In the genomic region with DNA sequence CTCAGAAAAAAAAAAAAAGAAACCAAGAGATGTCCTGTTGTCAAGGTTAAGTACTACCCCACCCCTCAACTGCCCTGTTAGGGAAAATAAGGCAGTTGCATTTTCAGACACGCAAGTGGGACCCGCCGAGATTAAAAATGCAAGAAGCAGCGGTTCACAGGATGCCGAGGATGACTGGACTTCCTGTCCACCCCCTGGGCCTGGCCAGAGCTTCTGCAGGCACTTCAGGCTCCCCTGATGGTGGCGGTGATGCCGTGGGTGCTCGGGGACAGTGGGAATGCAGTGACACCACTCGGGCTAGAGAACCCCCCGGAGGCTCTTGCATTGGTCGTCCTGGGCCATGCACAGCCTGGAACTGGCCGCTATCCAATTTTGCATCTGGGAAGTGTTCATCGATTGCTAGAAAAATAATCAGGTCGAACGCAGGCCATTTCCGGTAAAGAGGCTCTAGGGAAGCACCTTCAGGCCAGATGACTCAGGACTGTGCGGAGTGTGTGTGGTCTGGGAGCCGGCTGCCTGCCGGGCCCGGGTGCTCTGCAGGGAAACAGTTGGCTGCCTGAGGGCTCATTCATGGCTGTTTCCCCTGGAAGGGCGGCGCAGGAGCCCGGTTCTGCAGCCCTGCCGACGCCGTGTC, we compare ENCODE assay signal across 1 cellular context.
TF ChIP-seq lines count a peak whose summit lies in the region.

No MANE protein-coding gene starts in this region.

TF ChIP-seq in K562, 482 proteins besides CTCF, POLR2A, EP300 and RAD21 (continued from another document):
- TF ChIP-seq, protein P1, sequence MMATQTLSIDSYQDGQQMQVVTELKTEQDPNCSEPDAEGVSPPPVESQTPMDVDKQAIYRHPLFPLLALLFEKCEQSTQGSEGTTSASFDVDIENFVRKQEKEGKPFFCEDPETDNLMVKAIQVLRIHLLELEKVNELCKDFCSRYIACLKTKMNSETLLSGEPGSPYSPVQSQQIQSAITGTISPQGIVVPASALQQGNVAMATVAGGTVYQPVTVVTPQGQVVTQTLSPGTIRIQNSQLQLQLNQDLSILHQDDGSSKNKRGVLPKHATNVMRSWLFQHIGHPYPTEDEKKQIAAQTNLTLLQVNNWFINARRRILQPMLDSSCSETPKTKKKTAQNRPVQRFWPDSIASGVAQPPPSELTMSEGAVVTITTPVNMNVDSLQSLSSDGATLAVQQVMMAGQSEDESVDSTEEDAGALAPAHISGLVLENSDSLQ (IDR thresholded peaks at IDR 0.05) = 0 out of 2 replicates have a peak, but pooled peaks have one; percentile 2
- TF ChIP-seq RBFOX2 (IDR thresholded peaks at IDR 0.05; ENCODE audit: low read depth, low read length) (peak; percentile 63), RB1 (IDR thresholded peaks at IDR 0.05; ENCODE audit: low read depth) (peak; percentile 14; the same call in 1 of the 2 replicates), ZNF282 (CRISPR knock-in tag; IDR thresholded peaks at IDR 0.05) (no peak), ZKSCAN3 (CRISPR knock-in tag; IDR thresholded peaks at IDR 0.05) (no peak), SRSF9 (IDR thresholded peaks at IDR 0.05; ENCODE audit: borderline replicate concordance, low read depth, low read length) (no peak), HCFC1 (IDR thresholded peaks at IDR 0.05; ENCODE audit: low read depth, low read length) (no peak), JUND (IDR thresholded peaks at IDR 0.05; ENCODE audit: borderline replicate concordance, low read depth, low read length) (peak; percentile 41; the same call in 1 of the 2 replicates), JUND (tag; IDR thresholded peaks at IDR 0.05; ENCODE audit: borderline replicate concordance, low read depth, low read length) (0 out of 3 replicates have a peak, but pooled peaks have one; percentile 38), RHOXF2B (CRISPR knock-in tag; conservative IDR thresholded peaks at IDR 0.05) (no peak), ZNF717 (CRISPR knock-in tag; IDR thresholded peaks at IDR 0.05) (no peak), ZNF584 (CRISPR knock-in tag; IDR thresholded peaks at IDR 0.05; ENCODE audit: low read depth) (no peak), JUN (IDR thresholded peaks at IDR 0.05; ENCODE audit: borderline replicate concordance, low read depth, low read length) (no peak), JUN (CRISPR knock-in tag; IDR thresholded peaks at IDR 0.05; ENCODE audit: borderline replicate concordance) (no peak), KDM2B (CRISPR knock-in tag; IDR thresholded peaks at IDR 0.05) (no peak), NBN (IDR thresholded peaks at IDR 0.05; ENCODE audit: low read depth) (no peak), RBBP5 (IDR thresholded peaks at IDR 0.05; ENCODE audit: borderline replicate concordance, insufficient read depth, low read length, poor library complexity, severe bottlenecking) (no peak), SMARCC2 (IDR thresholded peaks at IDR 0.05; ENCODE audit: low read depth) (0 out of 2 replicates have a peak, but pooled peaks have one; percentile 67), RAD51 (IDR thresholded peaks at IDR 0.05; ENCODE audit: borderline replicate concordance, low read depth) (0 out of 2 replicates have a peak, but pooled peaks have one; percentile 14), ZFX (CRISPR knock-in tag; IDR thresholded peaks at IDR 0.05) (peak; percentile 46; the same call in 1 of the 2 replicates), MYNN (IDR thresholded peaks at IDR 0.05) (0 out of 2 replicates have a peak, but pooled peaks have one; percentile 20), MYNN (CRISPR knock-in tag; IDR thresholded peaks at IDR 0.05) (no peak)
- TF ChIP-seq, protein P2, sequence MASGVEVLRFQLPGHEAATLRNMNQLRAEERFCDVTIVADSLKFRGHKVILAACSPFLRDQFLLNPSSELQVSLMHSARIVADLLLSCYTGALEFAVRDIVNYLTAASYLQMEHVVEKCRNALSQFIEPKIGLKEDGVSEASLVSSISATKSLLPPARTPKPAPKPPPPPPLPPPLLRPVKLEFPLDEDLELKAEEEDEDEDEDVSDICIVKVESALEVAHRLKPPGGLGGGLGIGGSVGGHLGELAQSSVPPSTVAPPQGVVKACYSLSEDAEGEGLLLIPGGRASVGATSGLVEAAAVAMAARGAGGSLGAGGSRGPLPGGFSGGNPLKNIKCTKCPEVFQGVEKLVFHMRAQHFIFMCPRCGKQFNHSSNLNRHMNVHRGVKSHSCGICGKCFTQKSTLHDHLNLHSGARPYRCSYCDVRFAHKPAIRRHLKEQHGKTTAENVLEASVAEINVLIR (CRISPR knock-in tag; IDR thresholded peaks at IDR 0.05) = no peak
- TF ChIP-seq, protein P3, sequence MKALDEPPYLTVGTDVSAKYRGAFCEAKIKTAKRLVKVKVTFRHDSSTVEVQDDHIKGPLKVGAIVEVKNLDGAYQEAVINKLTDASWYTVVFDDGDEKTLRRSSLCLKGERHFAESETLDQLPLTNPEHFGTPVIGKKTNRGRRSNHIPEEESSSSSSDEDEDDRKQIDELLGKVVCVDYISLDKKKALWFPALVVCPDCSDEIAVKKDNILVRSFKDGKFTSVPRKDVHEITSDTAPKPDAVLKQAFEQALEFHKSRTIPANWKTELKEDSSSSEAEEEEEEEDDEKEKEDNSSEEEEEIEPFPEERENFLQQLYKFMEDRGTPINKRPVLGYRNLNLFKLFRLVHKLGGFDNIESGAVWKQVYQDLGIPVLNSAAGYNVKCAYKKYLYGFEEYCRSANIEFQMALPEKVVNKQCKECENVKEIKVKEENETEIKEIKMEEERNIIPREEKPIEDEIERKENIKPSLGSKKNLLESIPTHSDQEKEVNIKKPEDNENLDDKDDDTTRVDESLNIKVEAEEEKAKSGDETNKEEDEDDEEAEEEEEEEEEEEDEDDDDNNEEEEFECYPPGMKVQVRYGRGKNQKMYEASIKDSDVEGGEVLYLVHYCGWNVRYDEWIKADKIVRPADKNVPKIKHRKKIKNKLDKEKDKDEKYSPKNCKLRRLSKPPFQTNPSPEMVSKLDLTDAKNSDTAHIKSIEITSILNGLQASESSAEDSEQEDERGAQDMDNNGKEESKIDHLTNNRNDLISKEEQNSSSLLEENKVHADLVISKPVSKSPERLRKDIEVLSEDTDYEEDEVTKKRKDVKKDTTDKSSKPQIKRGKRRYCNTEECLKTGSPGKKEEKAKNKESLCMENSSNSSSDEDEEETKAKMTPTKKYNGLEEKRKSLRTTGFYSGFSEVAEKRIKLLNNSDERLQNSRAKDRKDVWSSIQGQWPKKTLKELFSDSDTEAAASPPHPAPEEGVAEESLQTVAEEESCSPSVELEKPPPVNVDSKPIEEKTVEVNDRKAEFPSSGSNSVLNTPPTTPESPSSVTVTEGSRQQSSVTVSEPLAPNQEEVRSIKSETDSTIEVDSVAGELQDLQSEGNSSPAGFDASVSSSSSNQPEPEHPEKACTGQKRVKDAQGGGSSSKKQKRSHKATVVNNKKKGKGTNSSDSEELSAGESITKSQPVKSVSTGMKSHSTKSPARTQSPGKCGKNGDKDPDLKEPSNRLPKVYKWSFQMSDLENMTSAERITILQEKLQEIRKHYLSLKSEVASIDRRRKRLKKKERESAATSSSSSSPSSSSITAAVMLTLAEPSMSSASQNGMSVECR (CRISPR knock-in tag; IDR thresholded peaks at IDR 0.05) = no peak
- TF ChIP-seq, protein P4, sequence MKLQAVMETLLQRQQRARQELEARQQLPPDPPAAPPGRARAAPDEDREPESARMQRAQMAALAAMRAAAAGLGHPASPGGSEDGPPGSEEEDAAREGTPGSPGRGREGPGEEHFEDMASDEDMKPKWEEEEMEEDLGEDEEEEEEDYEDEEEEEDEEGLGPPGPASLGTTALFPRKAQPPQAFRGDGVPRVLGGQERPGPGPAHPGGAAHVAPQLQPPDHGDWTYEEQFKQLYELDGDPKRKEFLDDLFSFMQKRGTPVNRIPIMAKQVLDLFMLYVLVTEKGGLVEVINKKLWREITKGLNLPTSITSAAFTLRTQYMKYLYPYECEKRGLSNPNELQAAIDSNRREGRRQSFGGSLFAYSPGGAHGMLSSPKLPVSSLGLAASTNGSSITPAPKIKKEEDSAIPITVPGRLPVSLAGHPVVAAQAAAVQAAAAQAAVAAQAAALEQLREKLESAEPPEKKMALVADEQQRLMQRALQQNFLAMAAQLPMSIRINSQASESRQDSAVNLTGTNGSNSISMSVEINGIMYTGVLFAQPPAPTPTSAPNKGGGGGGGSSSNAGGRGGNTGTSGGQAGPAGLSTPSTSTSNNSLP (IDR thresholded peaks at IDR 0.05; ENCODE audit: borderline replicate concordance, low read depth, low read length) = no peak
- TF ChIP-seq, protein P5, sequence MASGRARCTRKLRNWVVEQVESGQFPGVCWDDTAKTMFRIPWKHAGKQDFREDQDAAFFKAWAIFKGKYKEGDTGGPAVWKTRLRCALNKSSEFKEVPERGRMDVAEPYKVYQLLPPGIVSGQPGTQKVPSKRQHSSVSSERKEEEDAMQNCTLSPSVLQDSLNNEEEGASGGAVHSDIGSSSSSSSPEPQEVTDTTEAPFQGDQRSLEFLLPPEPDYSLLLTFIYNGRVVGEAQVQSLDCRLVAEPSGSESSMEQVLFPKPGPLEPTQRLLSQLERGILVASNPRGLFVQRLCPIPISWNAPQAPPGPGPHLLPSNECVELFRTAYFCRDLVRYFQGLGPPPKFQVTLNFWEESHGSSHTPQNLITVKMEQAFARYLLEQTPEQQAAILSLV (tag; IDR thresholded peaks at IDR 0.05) = no peak
